In genomic region chr2:111668741-111669140, GRCh38 we compare ENCODE assay signal across 1 cellular context.
TF ChIP-seq lines count a peak whose summit lies in the region.

No MANE protein-coding gene starts in this region.

TF ChIP-seq in IMR-90, 13 proteins besides CTCF, POLR2A, EP300 and RAD21 (continued from another document):
- TF ChIP-seq ELK1 (IDR thresholded peaks at IDR 0.05; ENCODE audit: borderline replicate concordance, low read depth, low read length) = no peak
- no peak for TF ChIP-seq CEBPB (IDR thresholded peaks at IDR 0.05; ENCODE audit: low read depth, low read length)
- TF ChIP-seq RFX5 (IDR thresholded peaks at IDR 0.05; ENCODE audit: low read depth, low read length) = no peak
- no peak for TF ChIP-seq BHLHE40 (IDR thresholded peaks at IDR 0.05; ENCODE audit: low read depth, low read length)
- no peak for TF ChIP-seq RCOR1 (IDR thresholded peaks at IDR 0.05; ENCODE audit: insufficient replicate concordance, low read length)
- no peak for TF ChIP-seq CHD1 (IDR thresholded peaks at IDR 0.05; ENCODE audit: low read depth, low read length)
- TF ChIP-seq NFE2L2 (IDR thresholded peaks at IDR 0.05; ENCODE audit: low read depth, low read length) = no peak
- no peak for TF ChIP-seq USF2 (IDR thresholded peaks at IDR 0.05; ENCODE audit: low read depth, low read length)
- TF ChIP-seq SMC3 (IDR thresholded peaks at IDR 0.05; ENCODE audit: low read depth, low read length) = no peak
